ENCODE assay signal across 27 cellular contexts in the genomic region with DNA sequence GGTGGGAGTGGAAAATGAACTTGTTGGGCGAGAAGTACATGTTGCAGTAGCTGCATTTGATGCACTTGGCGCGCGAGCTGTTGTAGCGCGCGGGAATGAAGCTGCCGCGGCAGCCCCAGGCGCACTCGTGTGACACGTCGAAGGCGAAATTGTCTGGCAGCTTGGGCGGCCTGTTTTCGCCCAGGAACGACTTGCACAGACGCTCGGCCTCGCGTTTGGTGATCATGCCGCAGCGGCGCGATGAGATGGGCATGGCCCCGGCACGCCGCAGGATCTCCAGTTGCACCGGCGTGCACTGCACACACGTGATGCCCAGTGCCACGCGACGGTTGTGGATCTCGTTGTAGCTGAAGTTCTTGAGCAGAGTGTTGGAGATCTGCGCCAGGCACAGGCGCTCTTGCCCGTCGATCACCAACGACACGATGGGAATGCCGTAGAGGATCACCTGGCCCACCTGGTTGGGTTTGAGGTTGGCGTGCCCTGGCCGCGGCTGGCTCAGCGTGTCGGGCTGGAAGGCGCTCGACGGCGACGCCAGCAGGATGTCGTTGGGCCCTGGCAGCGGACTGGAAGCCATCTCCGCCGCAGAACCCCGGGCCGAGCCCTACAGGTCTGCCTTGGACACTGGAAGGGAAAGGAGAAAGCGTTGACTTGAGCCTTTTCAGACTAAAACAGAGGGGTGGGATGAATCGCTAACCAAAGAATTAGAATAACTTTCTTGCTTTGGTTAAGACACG. TPM values are rescaled to one million over a fixed set of nuclear protein-coding genes. Genes with fewer than 3 reads are reported as not detected.
DNase-seq lines count a peak whose midpoint lies in the region; ATAC-seq and TF ChIP-seq lines count a peak whose summit lies in the region.
"Had no signal": no experiment of that assay in that cellular context is flagged by ENCODE, and none has a peak within 500 bp of the region (broad histone marks: within the 10 kb centered on the region; RNA-seq: fewer than 3 reads in every experiment).

No MANE protein-coding gene starts in this region.

- H3K36me3 Mint-ChIP-seq in activated naive CD4-positive, alpha-beta T cell treated with anti-CD3 and anti-CD28 coated beads, Interleukin-2, amount 10 ng/mL, durations not matched to agents 7 days and 5 days: peaks cover 11% of the 10 kb centered on the region
- peaks cover 10% of the 10 kb centered on the region for H3K36me3 Mint-ChIP-seq in activated naive CD4-positive, alpha-beta T cell treated with anti-CD3 and anti-CD28 coated beads for 36 hours (ENCODE audit: low read depth)
- peaks cover 4% of the 10 kb centered on the region for H3K36me3 Mint-ChIP-seq in activated T-helper 2 cell treated with anti-CD3 and anti-CD28 coated beads, Interferon-gamma antibody, Interleukin-2, Interleukin-4, amounts not matched to agents 10 μg/mL and 5 μg/mL and 100 μg/mL, durations not matched to agents 14 hours and 24 hours and 36 hours (ENCODE audit: low read depth)
- peaks cover 4% of the 10 kb centered on the region for H3K36me3 Mint-ChIP-seq in type B pancreatic cell
- H3K36me3 Mint-ChIP-seq: activated naive CD4-positive, alpha-beta T cell treated with anti-CD3 and anti-CD28 coated beads, Interleukin-2, amount 50 U/mL, for 24 hours had no signal

- peaks cover 5% of the 10 kb centered on the region for H3K9me3 Mint-ChIP-seq in activated naive CD4-positive, alpha-beta T cell treated with anti-CD3 and anti-CD28 coated beads, Interleukin-2, amount 10 ng/mL, durations not matched to agents 7 days and 5 days
- H3K9me3 Mint-ChIP-seq in activated naive CD4-positive, alpha-beta T cell treated with anti-CD3 and anti-CD28 coated beads for 36 hours: no peaks in the 10 kb centered on the region
- no peaks in the 10 kb centered on the region for H3K9me3 Mint-ChIP-seq in activated T-helper 2 cell treated with anti-CD3 and anti-CD28 coated beads, Interferon-gamma antibody, Interleukin-2, Interleukin-4, amounts not matched to agents 10 μg/mL and 5 μg/mL and 100 μg/mL, durations not matched to agents 14 hours and 24 hours and 36 hours
- H3K9me3 Mint-ChIP-seq in type B pancreatic cell: peaks cover 5% of the 10 kb centered on the region
- H3K9me3 Mint-ChIP-seq: activated T-cell treated with anti-CD3 and anti-CD28 coated beads, Interleukin-2, amount 50 U/mL, for 4 hours had no signal

- H3K27ac Mint-ChIP-seq in activated naive CD4-positive, alpha-beta T cell treated with anti-CD3 and anti-CD28 coated beads, Interleukin-2, amount 10 ng/mL, durations not matched to agents 7 days and 5 days: peak overlapping the region; percentile 76
- no peak overlapping the region for H3K27ac Mint-ChIP-seq in activated naive CD4-positive, alpha-beta T cell treated with anti-CD3 and anti-CD28 coated beads for 36 hours
- peak overlapping the region; percentile 28 for H3K27ac Mint-ChIP-seq in activated T-helper 2 cell treated with anti-CD3 and anti-CD28 coated beads, Interferon-gamma antibody, Interleukin-2, Interleukin-4, amounts not matched to agents 10 μg/mL and 5 μg/mL and 100 μg/mL, durations not matched to agents 14 hours and 24 hours and 36 hours
- H3K27ac Mint-ChIP-seq in type B pancreatic cell: no peak overlapping the region
- H3K27ac Mint-ChIP-seq: activated naive CD4-positive, alpha-beta T cell treated with anti-CD3 and anti-CD28 coated beads, Interleukin-2, amount 50 U/mL, for 24 hours had no signal

- H3K4me1 Mint-ChIP-seq in activated naive CD4-positive, alpha-beta T cell treated with anti-CD3 and anti-CD28 coated beads, Interleukin-2, amount 10 ng/mL, durations not matched to agents 7 days and 5 days: peaks cover 8% of the 10 kb centered on the region
- H3K4me1 Mint-ChIP-seq in activated naive CD4-positive, alpha-beta T cell treated with anti-CD3 and anti-CD28 coated beads for 36 hours (ENCODE audit: low read depth): peaks cover 22% of the 10 kb centered on the region
- no peaks in the 10 kb centered on the region for H3K4me1 Mint-ChIP-seq in activated T-helper 2 cell treated with anti-CD3 and anti-CD28 coated beads, Interferon-gamma antibody, Interleukin-2, Interleukin-4, amounts not matched to agents 10 μg/mL and 5 μg/mL and 100 μg/mL, durations not matched to agents 14 hours and 24 hours and 36 hours (ENCODE audit: low read depth)
- peaks cover 4% of the 10 kb centered on the region for H3K4me1 Mint-ChIP-seq in type B pancreatic cell (ENCODE audit: unreplicated experiment)

- CTCF ChIA-PET in activated naive CD4-positive, alpha-beta T cell treated with anti-CD3 and anti-CD28 coated beads, Interleukin-2, amount 10 ng/mL, durations not matched to agents 7 days and 5 days (lab: Charles Lee): no interaction called here
- CTCF ChIA-PET in activated naive CD4-positive, alpha-beta T cell treated with anti-CD3 and anti-CD28 coated beads for 36 hours (lab: Charles Lee): interaction anchor here (0.6 to 1.2 kb wide), 2 partner anchors 16 to 140 kb away, joined by 4 read pairs; no protein-coding TSS in a partner anchor

- intact Hi-C loops in activated naive CD4-positive, alpha-beta T cell treated with anti-CD3 and anti-CD28 coated beads for 36 hours (cut with micrococcal nuclease): no loop called here
- intact Hi-C loops in activated T-helper 2 cell treated with anti-CD3 and anti-CD28 coated beads, Interferon-gamma antibody, Interleukin-2, Interleukin-4, amounts not matched to agents 10 μg/mL and 5 μg/mL and 100 μg/mL, durations not matched to agents 14 hours and 24 hours and 36 hours (cut with micrococcal nuclease): loop anchor here (2.0 kb wide), 1 partner anchor 14 kb away; no protein-coding TSS in a partner anchor

- H3K27me3 Mint-ChIP-seq in activated naive CD4-positive, alpha-beta T cell treated with anti-CD3 and anti-CD28 coated beads, Interleukin-2, amount 10 ng/mL, durations not matched to agents 7 days and 5 days: peaks cover 92% of the 10 kb centered on the region
- peaks cover 74% of the 10 kb centered on the region for H3K27me3 Mint-ChIP-seq in activated naive CD4-positive, alpha-beta T cell treated with anti-CD3 and anti-CD28 coated beads for 36 hours (ENCODE audit: low read depth)
- H3K27me3 Mint-ChIP-seq in activated T-helper 2 cell treated with anti-CD3 and anti-CD28 coated beads, Interferon-gamma antibody, Interleukin-2, Interleukin-4, amounts not matched to agents 10 μg/mL and 5 μg/mL and 100 μg/mL, durations not matched to agents 14 hours and 24 hours and 36 hours (ENCODE audit: low read depth): peaks cover 76% of the 10 kb centered on the region
- H3K27me3 Mint-ChIP-seq in type B pancreatic cell: peaks cover 81% of the 10 kb centered on the region

- no peak for DNase-seq in activated naive CD4-positive, alpha-beta T cell treated with anti-CD3 and anti-CD28 coated beads, Interleukin-2, amount 10 ng/mL, durations not matched to agents 7 days and 5 days
- no peak for DNase-seq in activated naive CD4-positive, alpha-beta T cell treated with anti-CD3 and anti-CD28 coated beads for 36 hours
- DNase-seq in activated T-helper 2 cell treated with anti-CD3 and anti-CD28 coated beads, Interferon-gamma antibody, Interleukin-2, Interleukin-4, amounts not matched to agents 10 μg/mL and 5 μg/mL and 100 μg/mL, durations not matched to agents 14 hours and 24 hours and 36 hours (ENCODE audit: low spot score): no peak
- DNase-seq in left kidney (ENCODE audit: low read depth, low spot score): peak; percentile 29
- no peak for DNase-seq in type B pancreatic cell (ENCODE audit: extremely low spot score, unreplicated experiment)
- DNase-seq: activated CD4-positive, alpha-beta T cell treated with anti-CD3 and anti-CD28 coated beads, Interleukin-2, amount 50 U/mL, for 4 hours; activated T-cell treated with anti-CD3 and anti-CD28 coated beads, Interleukin-2, amount 50 U/mL, for 4 hours; Calu3; effector CD4-positive, alpha-beta T cell; hypothalamus; NCI-H1417 treated with DMSO at 0.1 percent for 48 hours; NK-92 treated with Interleukin-12 subunit alpha and Interleukin-12 subunit beta, amount 100 ng/mL, for 24 hours; Peyer's patch; stimulated activated CD4-positive, alpha-beta T cell treated with anti-CD3 and anti-CD28 coated beads, Interleukin-12 subunit alpha, Interleukin-12 subunit beta, amount 100 ng/mL, for 4 hours; upper lobe of right lung had no signal

- no peak for TF ChIP-seq CTCF in type B pancreatic cell (conservative IDR thresholded peaks at IDR 0.05)

- H3K4me3 Mint-ChIP-seq in activated naive CD4-positive, alpha-beta T cell treated with anti-CD3 and anti-CD28 coated beads, Interleukin-2, amount 10 ng/mL, durations not matched to agents 7 days and 5 days: peak overlapping the region; percentile 43
- no peak overlapping the region for H3K4me3 Mint-ChIP-seq in activated naive CD4-positive, alpha-beta T cell treated with anti-CD3 and anti-CD28 coated beads for 36 hours
- H3K4me3 Mint-ChIP-seq in activated T-helper 2 cell treated with anti-CD3 and anti-CD28 coated beads, Interferon-gamma antibody, Interleukin-2, Interleukin-4, amounts not matched to agents 10 μg/mL and 5 μg/mL and 100 μg/mL, durations not matched to agents 14 hours and 24 hours and 36 hours (ENCODE audit: low read depth): no peak overlapping the region
- H3K4me3 Mint-ChIP-seq in type B pancreatic cell: peak overlapping the region; percentile 61
- H3K4me3 Mint-ChIP-seq: activated naive CD4-positive, alpha-beta T cell treated with anti-CD3 and anti-CD28 coated beads, Interleukin-2, amount 50 U/mL, for 24 hours; activated T-cell treated with anti-CD3 and anti-CD28 coated beads, Interleukin-2, amount 50 U/mL, for 4 hours had no signal

- no peak for ATAC-seq in HG02840 (IDR thresholded peaks at IDR 0.05; ENCODE audit: low FRiP score, unreplicated experiment)
- ATAC-seq in GM18861 (IDR thresholded peaks at IDR 0.05; ENCODE audit: unreplicated experiment): no peak
- ATAC-seq: activated T-cell treated with anti-CD3 and anti-CD28 coated beads, Interleukin-2, amount 50 U/mL, for 4 hours; esophagus mucosa had no signal

RNA-seq across cellular contexts. Expression of a gene that starts 2.7 kb away (rescaled TPM):
- total RNA-seq in activated naive CD4-positive, alpha-beta T cell treated with anti-CD3 and anti-CD28 coated beads for 36 hours: not detected
- total RNA-seq in activated T-helper 2 cell treated with anti-CD3 and anti-CD28 coated beads, Interferon-gamma antibody, Interleukin-2, Interleukin-4, amounts not matched to agents 10 μg/mL and 5 μg/mL and 100 μg/mL, durations not matched to agents 14 hours and 24 hours and 36 hours: not detected in 2 replicates
- 0.81 and 0.87 TPM in 2 replicates for total RNA-seq in type B pancreatic cell (ENCODE audit: low replicate concordance)
- total RNA-seq: activated T-cell treated with anti-CD3 and anti-CD28 coated beads, Interleukin-2, amount 50 U/mL, for 4 hours; Calu3; Daoy; esophagus mucosa; frontal cortex; kidney epithelial cell; lung microvascular endothelial cell; M059J; omental fat pad; Peyer's patch; right atrium auricular region; T-helper 1 cell treated with Interleukin-12 subunit alpha and Interleukin-12 subunit beta and Interleukin-4 antibody, amounts not matched to agents 30 ng/mL and 1 ng/mL, for 36 hours; upper lobe of right lung had no signal

Comparison
In these comparisons a context has a peak if more than half of its experiments do, and no peak if none do; other contexts are left out.
1. H3K27ac Mint-ChIP-seq: peak in activated naive CD4-positive, alpha-beta T cell treated with anti-CD3 and anti-CD28 coated beads, Interleukin-2, amount 10 ng/mL, durations not matched to agents 7 days and 5 days (single experiment) and activated T-helper 2 cell treated with anti-CD3 and anti-CD28 coated beads, Interferon-gamma antibody, Interleukin-2, Interleukin-4, amounts not matched to agents 10 μg/mL and 5 μg/mL and 100 μg/mL, durations not matched to agents 14 hours and 24 hours and 36 hours (single experiment); none in activated naive CD4-positive, alpha-beta T cell treated with anti-CD3 and anti-CD28 coated beads for 36 hours (single experiment) and type B pancreatic cell (single experiment).
2. H3K4me3 Mint-ChIP-seq: peak in activated naive CD4-positive, alpha-beta T cell treated with anti-CD3 and anti-CD28 coated beads, Interleukin-2, amount 10 ng/mL, durations not matched to agents 7 days and 5 days (single experiment) and type B pancreatic cell (single experiment); none in activated naive CD4-positive, alpha-beta T cell treated with anti-CD3 and anti-CD28 coated beads for 36 hours (single experiment) and activated T-helper 2 cell treated with anti-CD3 and anti-CD28 coated beads, Interferon-gamma antibody, Interleukin-2, Interleukin-4, amounts not matched to agents 10 μg/mL and 5 μg/mL and 100 μg/mL, durations not matched to agents 14 hours and 24 hours and 36 hours (single experiment).